Comparison of ENCODE assay signal across 11 cellular contexts in genomic region chr18:54405290-54405689, GRCh38. TPM values are rescaled to one million over a fixed set of nuclear protein-coding genes. Genes with fewer than 3 reads are reported as not detected.
"Had no signal": no experiment of that assay in that cellular context is flagged by ENCODE, and none has a peak within 500 bp of the region (broad histone marks: within the 10 kb centered on the region; RNA-seq: fewer than 3 reads in every experiment).

No MANE protein-coding gene starts in this region.

- H3K36me3 ChIP-seq: HAP-1 had no signal

- H3K4me1 ChIP-seq: HAP-1 had no signal

- H3K9me3 ChIP-seq: HAP-1 had no signal

- ATAC-seq: HCT116, HepG2 had no signal

- FAIRE-seq: HepG2 had no signal

- H3K4me3 ChIP-seq: GM23248, HAP-1 had no signal

- DNase-seq: GM23248, GOT3, H7, HFFc6, KBM-7 had no signal

RNA-seq across cellular contexts. Expression of gene STARD6, which starts 47.6 kb away (rescaled TPM):
- total RNA-seq: GM23248, H4, H7, HepG2, HT1080 had no signal
- polyA plus RNA-seq: GM23248, HepG2, IgD-negative memory B cell had no signal
